ENCODE assay signal across 17 cellular contexts in genomic region chr2:85796046-85796548, GRCh38. TPM values are rescaled to one million over a fixed set of nuclear protein-coding genes. Genes with fewer than 3 reads are reported as not detected.
DNase-seq lines count a peak whose midpoint lies in the region; ATAC-seq and TF ChIP-seq lines count a peak whose summit lies in the region.
"Had no signal": no experiment of that assay in that cellular context is flagged by ENCODE, and none has a peak within 500 bp of the region (broad histone marks: within the 10 kb centered on the region; RNA-seq: fewer than 3 reads in every experiment).

No MANE protein-coding gene starts in this region.

- H3K9me3 Mint-ChIP-seq in brain = peaks cover 2 to 11% (median 4%) of the 10 kb centered on the region in 5 experiments
- H3K9me3 Mint-ChIP-seq in activated CD4-positive, alpha-beta T cell treated with anti-CD3 and anti-CD28 coated beads, Interleukin-2, amount 10 ng/mL, durations not matched to agents 24 days and 14 days = no peaks in the 10 kb centered on the region

- H3K27ac Mint-ChIP-seq in brain = peak overlapping the region; percentile 57 to 97 (median 93)
- H3K27ac Mint-ChIP-seq in activated CD4-positive, alpha-beta T cell treated with anti-CD3 and anti-CD28 coated beads, Interleukin-2, amount 10 ng/mL, durations not matched to agents 24 days and 14 days = no peak overlapping the region

- H3K27ac ChIP-seq in left ventricle myocardium inferior (replicated peaks) (peak overlapping the region; percentile 87), transverse colon (peak overlapping the region in 3 of 4 donors; percentile 5 to 58 (median 28))
- H3K27ac ChIP-seq: brain microvascular endothelial cell had no signal

- H3K27me3 ChIP-seq in left ventricle myocardium inferior (ENCODE audit: low read depth) = no peaks in the 10 kb centered on the region
- H3K27me3 ChIP-seq in transverse colon = no peaks in the 10 kb centered on the region
- H3K27me3 ChIP-seq: brain microvascular endothelial cell, MG63 had no signal

- WGBS in transverse colon (ENCODE audit: low coverage in 1 of 2), 2 donors = 67% methylated on average over 1 to 10 of the region's 10 CpGs

- peaks cover 5% of the 10 kb centered on the region for H3K36me3 Mint-ChIP-seq in brain
- no peaks in the 10 kb centered on the region for H3K36me3 Mint-ChIP-seq in activated CD4-positive, alpha-beta T cell treated with anti-CD3 and anti-CD28 coated beads, Interleukin-2, amount 10 ng/mL, durations not matched to agents 24 days and 14 days (ENCODE audit: low read depth)

- no peak for DNase-seq in left ventricle myocardium inferior
- peak; percentile 14 for DNase-seq in omental fat pad (ENCODE audit: low spot score)
- DNase-seq in transverse colon = peak; percentile 8
- no peak for DNase-seq in activated CD4-positive, alpha-beta T cell treated with anti-CD3 and anti-CD28 coated beads, Interleukin-2, amount 10 ng/mL, durations not matched to agents 24 days and 14 days
- DNase-seq in DMS79 treated with DMSO at 0.1 percent for 48 hours (lab: John Stamatoyannopoulos, UW) = no peak
- DNase-seq in GM13977 (ENCODE audit: low spot score) = no peak
- DNase-seq: activated CD4-positive, alpha-beta T cell treated with anti-CD3 and anti-CD28 coated beads, Interleukin-2, amount 50 U/mL, for 4 hours; activated effector memory CD4-positive, alpha-beta T cell treated with Interleukin-2 at 50 U/mL for 16 hours; brain microvascular endothelial cell; DMS79; left colon; SHP77; stimulated activated CD4-positive, alpha-beta T cell treated with anti-CD3 and anti-CD28 coated beads, Interleukin-15, amount 100 ng/mL, for 24 hours; T1000 had no signal

- peaks cover 8% of the 10 kb centered on the region for H3K27me3 Mint-ChIP-seq in brain
- peaks cover 17% of the 10 kb centered on the region for H3K27me3 Mint-ChIP-seq in activated CD4-positive, alpha-beta T cell treated with anti-CD3 and anti-CD28 coated beads, Interleukin-2, amount 10 ng/mL, durations not matched to agents 24 days and 14 days

- H3K9me3 ChIP-seq in left ventricle myocardium inferior (replicated peaks) (peaks cover 4% of the 10 kb centered on the region), transverse colon (no peaks in the 10 kb centered on the region)

- peaks cover 87% of the 10 kb centered on the region for H3K4me1 Mint-ChIP-seq in brain
- peaks cover 3% of the 10 kb centered on the region for H3K4me1 Mint-ChIP-seq in activated CD4-positive, alpha-beta T cell treated with anti-CD3 and anti-CD28 coated beads, Interleukin-2, amount 10 ng/mL, durations not matched to agents 24 days and 14 days

- peak overlapping the region in 4 of 5 experiments; percentile 23 to 41 (median 34) for H3K4me3 Mint-ChIP-seq in brain
- H3K4me3 Mint-ChIP-seq in activated CD4-positive, alpha-beta T cell treated with anti-CD3 and anti-CD28 coated beads, Interleukin-2, amount 10 ng/mL, durations not matched to agents 24 days and 14 days = no peak overlapping the region

- TF ChIP-seq CTCF in brain (conservative IDR thresholded peaks at IDR 0.05) (no peak), left ventricle myocardium inferior (IDR thresholded peaks at IDR 0.05; ENCODE audit: borderline replicate concordance) (no peak), omental fat pad (IDR thresholded peaks at IDR 0.05) (no peak), transverse colon (IDR thresholded peaks at IDR 0.05) (no peak), GM13977 (IDR thresholded peaks at IDR 0.05; ENCODE audit: extremely low read depth, insufficient read depth, missing control alignments) (no peak)

- TF ChIP-seq EP300 in transverse colon (IDR thresholded peaks at IDR 0.05; ENCODE audit: low read depth) = no peak

- ATAC-seq in omental fat pad (ENCODE audit: low FRiP score) (no peak), HG03175 (IDR thresholded peaks at IDR 0.05; ENCODE audit: unreplicated experiment) (no peak)
- ATAC-seq: left colon had no signal

- H3K36me3 ChIP-seq in left ventricle myocardium inferior (no peaks in the 10 kb centered on the region), transverse colon (no peaks in the 10 kb centered on the region)
- H3K36me3 ChIP-seq: brain microvascular endothelial cell had no signal

- H3K4me1 ChIP-seq in left ventricle myocardium inferior (peaks cover 86% of the 10 kb centered on the region), transverse colon (peaks cover 14 to 31% (median 15%) of the 10 kb centered on the region in 4 donors)

- intact Hi-C loops in left ventricle myocardium inferior (cut with micrococcal nuclease) (no loop called here), transverse colon (cut with DNase I; ENCODE audit: low total_unique reads) (loop anchor here (5.0 kb wide), 1 partner anchor 44 kb away; the partner anchor contains the start of gene ATOH8)
- intact Hi-C loops in activated CD4-positive, alpha-beta T cell treated with anti-CD3 and anti-CD28 coated beads, Interleukin-2, amount 10 ng/mL, durations not matched to agents 24 days and 14 days (cut with micrococcal nuclease) = no loop called here

- in situ Hi-C loops in transverse colon (cut with MboI; ENCODE audit: low pct_ligation_motif_present in 1 of 4, low pct_unique_long_range_greater_than_20kb in 1 of 4, low sequenced_read_pairs in 3 of 4) (no loop called here), GM13977 (cut with MboI; ENCODE audit: low pct_unique_long_range_greater_than_20kb, low sequenced_read_pairs, unreplicated experiment) (no loop called here)

- H3K4me3 ChIP-seq in left ventricle myocardium inferior (peak overlapping the region; percentile 29), transverse colon (no peak overlapping the region)
- H3K4me3 ChIP-seq: MG63 had no signal

- TF ChIP-seq POLR2A in transverse colon (IDR thresholded peaks at IDR 0.05) = no peak

RNA-seq across cellular contexts. Expression of gene ATOH8, which starts 42.3 kb away (rescaled TPM):
- 15.8 TPM for polyA plus RNA-seq in brain (ENCODE audit: insufficient read depth, low read depth, low replicate concordance)
- total RNA-seq in left ventricle myocardium inferior (23.3 TPM), omental fat pad (100 to 1,000 TPM in 1 of 4 donors, 10 to 100 TPM in 3; 17.1 to 210 (median 45.9) TPM), transverse colon (10 to 100 TPM in 3 of 4 donors, 1 to 10 TPM in 1; 7.4 to 32.6 (median 14.4) TPM)
- total RNA-seq in activated CD4-positive, alpha-beta T cell treated with anti-CD3 and anti-CD28 coated beads, Interleukin-2, amount 10 ng/mL, durations not matched to agents 24 days and 14 days = 0.19 TPM in 1 of 2 replicates, not detected in the other

Comparison
In these comparisons a context has a peak if more than half of its experiments do, and no peak if none do; other contexts are left out.
1. DNase-seq: peak in omental fat pad (single experiment) and transverse colon (single experiment); none in left ventricle myocardium inferior (single experiment), activated CD4-positive, alpha-beta T cell treated with anti-CD3 and anti-CD28 coated beads, Interleukin-2, amount 10 ng/mL, durations not matched to agents 24 days and 14 days (single experiment), DMS79 treated with DMSO at 0.1 percent for 48 hours (single experiment) and GM13977 (single experiment).